Comparison of ENCODE assay signal across 28 cellular contexts in the genomic region with DNA sequence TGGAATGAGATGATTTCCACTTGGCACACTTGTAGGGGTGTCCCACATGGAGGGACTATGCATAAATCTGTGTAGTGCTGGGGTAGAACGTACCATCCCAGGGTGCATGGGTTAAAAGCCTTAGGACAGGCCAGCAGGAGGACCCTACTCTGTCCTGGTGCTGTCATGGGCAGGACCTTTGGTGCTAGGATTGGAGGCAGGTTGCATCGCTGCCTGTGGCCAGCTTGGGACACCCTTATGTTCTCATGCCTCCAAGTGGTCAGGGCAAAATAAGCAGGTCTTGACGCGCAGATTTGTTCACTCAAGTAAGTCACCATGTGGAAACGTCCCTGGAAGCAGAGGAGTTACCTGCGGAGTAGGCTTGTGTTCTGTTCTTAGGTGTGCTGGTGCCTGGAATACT.
"Had no signal": no experiment of that assay in that cellular context is flagged by ENCODE, and none has a peak within 500 bp of the region (broad histone marks: within the 10 kb centered on the region; RNA-seq: fewer than 3 reads in every experiment).

No MANE protein-coding gene starts in this region.

- H3K4me3 ChIP-seq: body of pancreas, colonic mucosa, hepatocyte, skin epidermis, uterus had no signal

- H3K4me1 ChIP-seq: body of pancreas, colonic mucosa, uterus had no signal

- H3K4me1 Mint-ChIP-seq: activated CD4-positive, alpha-beta T cell treated with anti-CD3 and anti-CD28 coated beads for 36 hours; naive thymus-derived CD8-positive, alpha-beta T cell; T-helper 17 cell had no signal

- H3K27ac Mint-ChIP-seq: activated CD4-positive, alpha-beta T cell treated with anti-CD3 and anti-CD28 coated beads for 36 hours; activated naive CD8-positive, alpha-beta T cell; naive thymus-derived CD8-positive, alpha-beta T cell; progenitor cell of endocrine pancreas; stimulated activated naive CD8-positive, alpha-beta T cell treated with anti-CD3 and anti-CD28 coated beads, Interleukin-15, Interleukin-2, amounts not matched to agents 100 ng/mL and 50 ng/mL, for 24 hours; T-helper 17 cell; type B pancreatic cell had no signal

- H3K4me2 ChIP-seq: hepatocyte had no signal

- H3K27me3 ChIP-seq: body of pancreas, colonic mucosa, hepatocyte, uterus had no signal

- ATAC-seq: activated CD4-positive, alpha-beta T cell treated with anti-CD3 and anti-CD28 coated beads for 36 hours; body of pancreas; left cardiac atrium; left ventricle myocardium superior; naive thymus-derived CD8-positive, alpha-beta T cell; sciatic nerve; T-helper 17 cell had no signal

- H3K9me3 Mint-ChIP-seq: naive thymus-derived CD8-positive, alpha-beta T cell; stimulated activated naive CD8-positive, alpha-beta T cell treated with anti-CD3 and anti-CD28 coated beads, Interleukin-15, Interleukin-2, amounts not matched to agents 100 ng/mL and 50 ng/mL, for 24 hours; type B pancreatic cell had no signal

- H3K36me3 ChIP-seq: colonic mucosa, neutrophil, uterus had no signal

- H3K27ac ChIP-seq: body of pancreas, colonic mucosa, epithelial cell of prostate, hepatocyte, neutrophil, skin epidermis, uterus had no signal

- DNase-seq: activated CD4-positive, alpha-beta T cell treated with anti-CD3 and anti-CD28 coated beads for 36 hours; activated CD4-positive, CD25-positive, alpha-beta regulatory T cell; activated effector memory CD4-positive, alpha-beta T cell treated with Interleukin-2 at 50 U/mL for 16 hours; activated naive CD4-positive, alpha-beta T cell treated with Interleukin-2 at 50 U/mL for 16 hours; activated T-cell treated with anti-CD3 and anti-CD28 coated beads for 4 hours; anterior cingulate cortex; body of pancreas; cerebellar nuclear complex; colonic mucosa; effector CD8-positive, alpha-beta T cell; left cardiac atrium; left ventricle myocardium superior; midbrain; naive thymus-derived CD8-positive, alpha-beta T cell; stimulated activated CD4-positive, alpha-beta T cell treated with anti-CD3 and anti-CD28 coated beads, Interleukin-12 subunit alpha, Interleukin-12 subunit beta, amount 100 ng/mL, for 4 hours; stimulated activated CD4-positive, alpha-beta T cell treated with anti-CD3 and anti-CD28 coated beads, Interleukin-4, amount 100 ng/mL, for 1 hour; substantia nigra; T-helper 17 cell; uterus had no signal

- H3K36me3 Mint-ChIP-seq: activated naive CD8-positive, alpha-beta T cell; naive thymus-derived CD8-positive, alpha-beta T cell; type B pancreatic cell had no signal

- H3K9me3 ChIP-seq: body of pancreas, colonic mucosa, neutrophil, uterus had no signal

- H3K79me2 ChIP-seq: hepatocyte had no signal

- H3K27me3 Mint-ChIP-seq: type B pancreatic cell had no signal

- H3K4me3 Mint-ChIP-seq: activated CD4-positive, alpha-beta T cell treated with anti-CD3 and anti-CD28 coated beads for 36 hours; activated naive CD8-positive, alpha-beta T cell; naive thymus-derived CD8-positive, alpha-beta T cell; stimulated activated naive CD8-positive, alpha-beta T cell treated with anti-CD3 and anti-CD28 coated beads, Interleukin-15, Interleukin-2, amounts not matched to agents 100 ng/mL and 50 ng/mL, for 24 hours; T-helper 17 cell; type B pancreatic cell had no signal
